In genomic region chr17:61496174-61496956, GRCh38 we compare ENCODE assay signal across 1 cellular context.
TF ChIP-seq lines count a peak whose summit lies in the region.

No MANE protein-coding gene starts in this region.

TF ChIP-seq in GM23338, 12 proteins besides CTCF, POLR2A, EP300 and RAD21 (continued from another document):
- no peak for TF ChIP-seq NANOG (IDR thresholded peaks at IDR 0.05; ENCODE audit: borderline replicate concordance)
- TF ChIP-seq, protein P1, sequence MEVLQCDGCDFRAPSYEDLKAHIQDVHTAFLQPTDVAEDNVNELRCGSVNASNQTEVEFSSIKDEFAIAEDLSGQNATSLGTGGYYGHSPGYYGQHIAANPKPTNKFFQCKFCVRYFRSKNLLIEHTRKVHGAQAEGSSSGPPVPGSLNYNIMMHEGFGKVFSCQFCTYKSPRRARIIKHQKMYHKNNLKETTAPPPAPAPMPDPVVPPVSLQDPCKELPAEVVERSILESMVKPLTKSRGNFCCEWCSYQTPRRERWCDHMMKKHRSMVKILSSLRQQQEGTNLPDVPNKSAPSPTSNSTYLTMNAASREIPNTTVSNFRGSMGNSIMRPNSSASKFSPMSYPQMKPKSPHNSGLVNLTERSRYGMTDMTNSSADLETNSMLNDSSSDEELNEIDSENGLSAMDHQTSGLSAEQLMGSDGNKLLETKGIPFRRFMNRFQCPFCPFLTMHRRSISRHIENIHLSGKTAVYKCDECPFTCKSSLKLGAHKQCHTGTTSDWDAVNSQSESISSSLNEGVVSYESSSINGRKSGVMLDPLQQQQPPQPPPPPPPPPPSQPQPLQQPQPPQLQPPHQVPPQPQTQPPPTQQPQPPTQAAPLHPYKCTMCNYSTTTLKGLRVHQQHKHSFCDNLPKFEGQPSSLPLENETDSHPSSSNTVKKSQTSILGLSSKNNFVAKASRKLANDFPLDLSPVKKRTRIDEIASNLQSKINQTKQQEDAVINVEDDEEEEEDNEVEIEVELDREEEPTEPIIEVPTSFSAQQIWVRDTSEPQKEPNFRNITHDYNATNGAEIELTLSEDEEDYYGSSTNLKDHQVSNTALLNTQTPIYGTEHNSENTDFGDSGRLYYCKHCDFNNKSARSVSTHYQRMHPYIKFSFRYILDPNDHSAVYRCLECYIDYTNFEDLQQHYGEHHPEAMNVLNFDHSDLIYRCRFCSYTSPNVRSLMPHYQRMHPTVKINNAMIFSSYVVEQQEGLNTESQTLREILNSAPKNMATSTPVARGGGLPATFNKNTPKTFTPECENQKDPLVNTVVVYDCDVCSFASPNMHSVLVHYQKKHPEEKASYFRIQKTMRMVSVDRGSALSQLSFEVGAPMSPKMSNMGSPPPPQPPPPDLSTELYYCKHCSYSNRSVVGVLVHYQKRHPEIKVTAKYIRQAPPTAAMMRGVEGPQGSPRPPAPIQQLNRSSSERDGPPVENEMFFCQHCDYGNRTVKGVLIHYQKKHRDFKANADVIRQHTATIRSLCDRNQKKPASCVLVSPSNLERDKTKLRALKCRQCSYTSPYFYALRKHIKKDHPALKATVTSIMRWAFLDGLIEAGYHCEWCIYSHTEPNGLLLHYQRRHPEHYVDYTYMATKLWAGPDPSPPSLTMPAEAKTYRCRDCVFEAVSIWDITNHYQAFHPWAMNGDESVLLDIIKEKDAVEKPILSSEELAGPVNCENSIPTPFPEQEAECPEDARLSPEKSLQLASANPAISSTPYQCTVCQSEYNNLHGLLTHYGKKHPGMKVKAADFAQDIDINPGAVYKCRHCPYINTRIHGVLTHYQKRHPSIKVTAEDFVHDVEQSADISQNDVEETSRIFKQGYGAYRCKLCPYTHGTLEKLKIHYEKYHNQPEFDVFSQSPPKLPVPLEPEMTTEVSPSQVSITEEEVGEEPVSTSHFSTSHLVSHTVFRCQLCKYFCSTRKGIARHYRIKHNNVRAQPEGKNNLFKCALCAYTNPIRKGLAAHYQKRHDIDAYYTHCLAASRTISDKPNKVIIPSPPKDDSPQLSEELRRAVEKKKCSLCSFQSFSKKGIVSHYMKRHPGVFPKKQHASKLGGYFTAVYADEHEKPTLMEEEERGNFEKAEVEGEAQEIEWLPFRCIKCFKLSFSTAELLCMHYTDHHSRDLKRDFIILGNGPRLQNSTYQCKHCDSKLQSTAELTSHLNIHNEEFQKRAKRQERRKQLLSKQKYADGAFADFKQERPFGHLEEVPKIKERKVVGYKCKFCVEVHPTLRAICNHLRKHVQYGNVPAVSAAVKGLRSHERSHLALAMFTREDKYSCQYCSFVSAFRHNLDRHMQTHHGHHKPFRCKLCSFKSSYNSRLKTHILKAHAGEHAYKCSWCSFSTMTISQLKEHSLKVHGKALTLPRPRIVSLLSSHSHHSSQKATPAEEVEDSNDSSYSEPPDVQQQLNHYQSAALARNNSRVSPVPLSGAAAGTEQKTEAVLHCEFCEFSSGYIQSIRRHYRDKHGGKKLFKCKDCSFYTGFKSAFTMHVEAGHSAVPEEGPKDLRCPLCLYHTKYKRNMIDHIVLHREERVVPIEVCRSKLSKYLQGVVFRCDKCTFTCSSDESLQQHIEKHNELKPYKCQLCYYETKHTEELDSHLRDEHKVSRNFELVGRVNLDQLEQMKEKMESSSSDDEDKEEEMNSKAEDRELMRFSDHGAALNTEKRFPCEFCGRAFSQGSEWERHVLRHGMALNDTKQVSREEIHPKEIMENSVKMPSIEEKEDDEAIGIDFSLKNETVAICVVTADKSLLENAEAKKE (CRISPR knock-in tag; IDR thresholded peaks at IDR 0.05): no peak
- TF ChIP-seq STAT1 (IDR thresholded peaks at IDR 0.05; ENCODE audit: unreplicated experiment): no peak
